Comparison of ENCODE assay signal across 8 cellular contexts in genomic region chr20:46090095-46090388, GRCh38. TPM values are rescaled to one million over a fixed set of nuclear protein-coding genes. Genes with fewer than 3 reads are reported as not detected.
DNase-seq lines count a peak whose midpoint lies in the region; ATAC-seq and TF ChIP-seq lines count a peak whose summit lies in the region.

No MANE protein-coding gene starts in this region.

- POLR2A ChIA-PET in A673 (lab: Charles Lee; ENCODE audit: low non-redundant PET) (no interaction called here), MCF 10A (lab: Yijun Ruan, JAX) (no interaction called here)

- H3K4me3 ChIP-seq in A673 (ENCODE audit: low read depth, low read length, poor library complexity, severe bottlenecking) = peak overlapping the region; percentile 87
- H3K4me3 ChIP-seq in HL-60 (replicated peaks; ENCODE audit: insufficient read depth, low read length) = peak overlapping the region; percentile 52
- H3K4me3 ChIP-seq in mucosa of rectum (ENCODE audit: low read length in 2 of 2) = peak overlapping the region; percentile 83 to 91

- H3K9me3 Mint-ChIP-seq in MCF 10A (ENCODE audit: unreplicated experiment) = no peaks in the 10 kb centered on the region

- peak overlapping the region in 1 of 2 donors; percentile 68 for H3K9ac ChIP-seq in mucosa of rectum (ENCODE audit: low read depth in 1 of 2, low read length in 2 of 2)

- no TSS peak for BruUV-seq in A673 (replicated peaks; lab: Mats Ljungman, UMichigan)
- BruUV-seq in MCF 10A (replicated peaks; lab: Mats Ljungman, UMichigan) = no TSS peak

- H3K27ac Mint-ChIP-seq in MCF 10A (ENCODE audit: low read depth, unreplicated experiment) = peak overlapping the region; percentile 85

- intact Hi-C loops in A673 (cut with micrococcal nuclease; ENCODE audit: unreplicated experiment) = no loop called here
- intact Hi-C loops in MCF 10A (cut with micrococcal nuclease) = no loop called here

- H3K4me1 ChIP-seq in A673 (ENCODE audit: insufficient read depth, low read length, poor library complexity, severe bottlenecking) = peaks cover 31% of the 10 kb centered on the region
- H3K4me1 ChIP-seq in mucosa of rectum (ENCODE audit: control insufficient read depth in 2 of 2, insufficient read depth in 2 of 2, low read length in 2 of 2) = peaks cover 34% of the 10 kb centered on the region in 2 donors

- peaks cover 9% of the 10 kb centered on the region for H3K36me3 Mint-ChIP-seq in MCF 10A (ENCODE audit: insufficient read depth, unreplicated experiment)

- TF ChIP-seq CTCF in A673 (conservative IDR thresholded peaks at IDR 0.05; ENCODE audit: low read depth, low read length) (no peak), HL-60 (IDR thresholded peaks at IDR 0.05; ENCODE audit: insufficient read depth, low read length) (no peak), MCF 10A (IDR thresholded peaks at IDR 0.05; ENCODE audit: unreplicated experiment) (no peak)

- CTCF ChIA-PET in A673 (lab: Charles Lee) (no interaction called here), MCF 10A (lab: Yijun Ruan, JAX) (no interaction called here)

- peak overlapping the region; percentile 84 for H3K4me3 Mint-ChIP-seq in MCF 10A (ENCODE audit: unreplicated experiment)

- H3K27me3 ChIP-seq in A673 (replicated peaks; ENCODE audit: insufficient read depth, low read depth, low read length, poor library complexity) (no peaks in the 10 kb centered on the region), HL-60 (ENCODE audit: insufficient read depth, poor library complexity, severe bottlenecking) (no peaks in the 10 kb centered on the region), mucosa of rectum (ENCODE audit: control insufficient read depth in 2 of 2, insufficient read depth in 2 of 2, low read length in 2 of 2) (no peaks in the 10 kb centered on the region)

- H3K27me3 Mint-ChIP-seq in MCF 10A (ENCODE audit: insufficient read depth, unreplicated experiment) = no peaks in the 10 kb centered on the region

- H3K9me3 ChIP-seq in A673 (ENCODE audit: low read depth, low read length, poor library complexity, severe bottlenecking) (no peaks in the 10 kb centered on the region), mucosa of rectum (ENCODE audit: control insufficient read depth in 2 of 2, low read length in 2 of 2) (no peaks in the 10 kb centered on the region)

- H3K4me1 Mint-ChIP-seq in MCF 10A (ENCODE audit: insufficient read depth, unreplicated experiment) = peaks cover 26% of the 10 kb centered on the region

- no peak for ATAC-seq in HG03039 (IDR thresholded peaks at IDR 0.05; ENCODE audit: unreplicated experiment)
- no peak for ATAC-seq in HG02763 (IDR thresholded peaks at IDR 0.05; ENCODE audit: unreplicated experiment)

- H3K36me3 ChIP-seq in A673 (ENCODE audit: insufficient read depth, low read length, poor library complexity, severe bottlenecking) = no peaks in the 10 kb centered on the region
- H3K36me3 ChIP-seq in mucosa of rectum (ENCODE audit: control insufficient read depth in 2 of 2, insufficient read depth in 2 of 2, low read length in 2 of 2) = no peaks in the 10 kb centered on the region

- peak overlapping the region; percentile 99 for H3K27ac ChIP-seq in A673 (ENCODE audit: low read depth, low read length, poor library complexity, severe bottlenecking)
- H3K27ac ChIP-seq in HL-60 (replicated peaks) = peak overlapping the region; percentile 70
- peak overlapping the region in 1 of 2 donors; percentile 98 for H3K27ac ChIP-seq in mucosa of rectum (ENCODE audit: low read depth in 2 of 2, low read length in 2 of 2)

- DNase-seq in A673 (ENCODE audit: low spot score) (no peak), HL-60 (ENCODE audit: low read depth in 1 of 2, low spot score in 1 of 2) (no peak), MCF 10A (ENCODE audit: unreplicated experiment) (no peak), medulla oblongata (ENCODE audit: extremely low spot score) (no peak), NCI-H226 (no peak)

RNA-seq across cellular contexts. Expression of gene NCOA5, which starts 0.3 kb away (rescaled TPM):
- total RNA-seq in A673 (2021) (44.1 and 55.4 TPM in 2 replicates), MCF 10A (2022) (26.0 and 31.2 TPM in 2 replicates)

RNA-seq across cellular contexts. Expression of gene CD40, which starts 28.1 kb away (rescaled TPM):
- total RNA-seq in A673 (2021) (16.3 and 18.7 TPM in 2 replicates), MCF 10A (2022) (1.5 and 2.3 TPM in 2 replicates)
